ENCODE assay signal across 8 cellular contexts in genomic region chr9:130825051-130825651, GRCh38. TPM values are rescaled to one million over a fixed set of nuclear protein-coding genes. Genes with fewer than 3 reads are reported as not detected.
DNase-seq lines count a peak whose midpoint lies in the region; ATAC-seq lines count a peak whose summit lies in the region.

No MANE protein-coding gene starts in this region.

- in situ Hi-C loops in HAP-1 (cut with MboI; ENCODE audit: low sequenced_read_pairs) = no loop called here

- DNase-seq in HAP-1 (ENCODE audit: low spot score in 2 of 2) (peak; percentile 76 to 87), SJSA1 (ENCODE audit: low read depth in 1 of 2, low spot score in 2 of 2) (peak in 1 of 2 experiments; percentile 29), Right ventricle myocardium superior (no peak), sciatic nerve (ENCODE audit: low spot score) (no peak), HT-29 (ENCODE audit: low spot score) (no peak), cortex of kidney (lab: John Stamatoyannopoulos, UW) (no peak), GDM1 (lab: John Stamatoyannopoulos, UW) (no peak), GM19238 (ENCODE audit: insufficient read length, low spot score) (no peak)

- ATAC-seq in Right ventricle myocardium superior (ENCODE audit: poor library complexity) (peak; percentile 89), sciatic nerve (peak; percentile 95)

- H3K9me3 ChIP-seq in HAP-1 = peaks cover 7% of the 10 kb centered on the region
- H3K9me3 ChIP-seq in SJSA1 (replicated peaks) = peaks cover 2% of the 10 kb centered on the region; the same call in 1 of the 2 replicates

- H3K4me3 ChIP-seq in HAP-1 = no peak overlapping the region
- H3K4me3 ChIP-seq in SJSA1 = no peak overlapping the region

- H3K4me1 ChIP-seq in HAP-1 (peaks cover 14% of the 10 kb centered on the region), SJSA1 (replicated peaks) (peaks cover 23% of the 10 kb centered on the region)

- peak overlapping the region; percentile 25 for H3K27ac ChIP-seq in SJSA1

- H3K27me3 ChIP-seq in HAP-1 (ENCODE audit: low read depth) (no peaks in the 10 kb centered on the region), SJSA1 (replicated peaks) (no peaks in the 10 kb centered on the region)

- intact Hi-C loops in Right ventricle myocardium superior (cut with DNase I) (no loop called here), sciatic nerve (cut with DNase I) (no loop called here)

- H3K36me3 ChIP-seq in HAP-1 (replicated peaks) (no peaks in the 10 kb centered on the region), SJSA1 (no peaks in the 10 kb centered on the region)

RNA-seq across cellular contexts. Expression of gene ABL1, which starts 9.9 kb away (rescaled TPM):
- total RNA-seq in SJSA1 (2014; rRNA removed; shearing (Covaris generic)) = 20.5 and 24.7 TPM in 2 replicates
- 31.5 TPM for total RNA-seq in Right ventricle myocardium superior
- 85.8 TPM for total RNA-seq in sciatic nerve
- total RNA-seq in HT-29 (2014; rRNA removed; shearing (Covaris generic)) = 15.1 and 16.4 TPM in 2 replicates

Comparison
In these comparisons a context has a peak if more than half of its experiments do, and no peak if none do; other contexts are left out.
1. DNase-seq: peak in HAP-1 (2 of 2); none in Right ventricle myocardium superior (single experiment), sciatic nerve (single experiment), HT-29 (single experiment), cortex of kidney (single experiment), GDM1 (single experiment) and GM19238 (single experiment).